ENCODE assay signal across 14 cellular contexts in the genomic region with DNA sequence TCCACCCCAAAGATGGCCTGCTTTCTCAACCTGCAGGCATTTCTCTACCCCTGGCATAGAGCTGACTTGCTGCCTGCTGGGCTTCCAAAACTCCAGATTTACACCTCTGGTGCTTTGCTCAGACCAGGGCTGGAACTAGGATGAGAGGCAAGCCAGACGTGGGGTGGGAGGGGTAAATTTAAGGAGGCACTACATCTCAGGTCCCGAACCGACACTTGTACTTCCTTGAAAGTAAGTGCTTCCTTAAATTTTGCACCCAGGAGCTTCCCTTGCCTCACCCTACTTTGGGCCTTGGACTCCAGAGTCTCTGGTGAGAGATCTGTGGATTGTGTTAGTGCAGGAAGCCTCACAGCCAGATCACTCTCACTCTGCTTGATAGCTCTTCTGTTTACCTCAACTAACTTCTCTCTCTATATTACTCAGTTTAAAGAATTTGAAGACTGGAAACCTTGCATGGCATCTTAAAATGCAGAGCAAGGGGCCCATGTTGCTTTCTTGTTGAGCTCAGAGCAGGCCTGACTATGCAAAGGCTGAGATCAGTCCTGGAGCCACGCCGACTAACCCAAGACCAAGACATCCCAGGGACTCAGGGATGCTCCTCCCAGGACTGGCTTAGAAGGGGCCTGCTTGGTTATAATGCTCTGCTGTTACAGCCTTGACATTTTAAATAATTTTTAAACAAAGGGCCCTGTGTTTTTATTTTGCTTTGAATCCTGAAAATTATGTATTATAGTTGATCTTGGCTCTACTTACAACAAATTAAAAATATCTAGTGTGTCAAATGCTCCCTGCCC.
"Had no signal": no experiment of that assay in that cellular context is flagged by ENCODE, and none has a peak within 500 bp of the region (broad histone marks: within the 10 kb centered on the region; RNA-seq: fewer than 3 reads in every experiment).

No MANE protein-coding gene starts in this region.

- H3K4me3 Mint-ChIP-seq: activated B cell treated with CpG ODN at 0.5 μM for 24 hours; stimulated activated memory B cell treated with anti-CD40 and anti-IgM and Interleukin-4, amounts not matched to agents 10 μg/mL and 1 μg/mL and 100 μg/mL, for 72 hours had no signal

- ATAC-seq: stimulated activated memory B cell treated with anti-CD40 and anti-IgM and Interleukin-4, amounts not matched to agents 10 μg/mL and 1 μg/mL and 100 μg/mL, for 72 hours; T-helper 17 cell had no signal

- H3K36me3 Mint-ChIP-seq: activated naive CD4-positive, alpha-beta T cell treated with anti-CD3 and anti-CD28 coated beads, Interleukin-2, amount 50 U/mL, for 24 hours; naive B cell; stimulated activated memory B cell treated with anti-CD40 and anti-IgM and Interleukin-4, amounts not matched to agents 10 μg/mL and 1 μg/mL and 100 μg/mL, for 72 hours had no signal

- H3K9me3 ChIP-seq: adrenal gland, esophagus muscularis mucosa, neutrophil, vagina had no signal

- H3K9me3 Mint-ChIP-seq: activated B cell treated with CpG ODN at 0.5 μM for 24 hours; activated naive CD4-positive, alpha-beta T cell treated with anti-CD3 and anti-CD28 coated beads, Interleukin-2, amount 50 U/mL, for 24 hours had no signal

- H3K27ac ChIP-seq: adrenal gland, esophagus muscularis mucosa, neutrophil, tibial nerve, vagina had no signal

- H3K27ac Mint-ChIP-seq: activated B cell treated with CpG ODN at 0.5 μM for 24 hours; activated CD4-positive, alpha-beta T cell treated with anti-CD3 and anti-CD28 coated beads, Interleukin-2, amount 10 ng/mL, durations not matched to agents 24 days and 14 days; activated naive CD4-positive, alpha-beta T cell treated with anti-CD3 and anti-CD28 coated beads, Interleukin-2, amount 50 U/mL, for 24 hours; naive B cell; stimulated activated memory B cell treated with anti-CD40 and anti-IgM and Interleukin-4, amounts not matched to agents 10 μg/mL and 1 μg/mL and 100 μg/mL, for 72 hours; T-helper 17 cell had no signal

- DNase-seq: activated B cell treated with CpG ODN at 0.5 μM for 24 hours; activated CD4-positive, alpha-beta T cell treated with anti-CD3 and anti-CD28 coated beads, Interleukin-2, amount 10 ng/mL, durations not matched to agents 24 days and 14 days; adrenal gland; hippocampal formation; naive B cell; stimulated activated CD4-positive, alpha-beta T cell treated with anti-CD3 and anti-CD28 coated beads, Interleukin-12 subunit alpha, Interleukin-12 subunit beta, amount 100 ng/mL, for 4 hours; T-helper 17 cell had no signal

- H3K4me1 ChIP-seq: adrenal gland, esophagus muscularis mucosa, tibial nerve, vagina had no signal

- H3K4me3 ChIP-seq: adrenal gland, esophagus muscularis mucosa, lung, tibial nerve, vagina had no signal

- H3K27me3 Mint-ChIP-seq: activated B cell treated with CpG ODN at 0.5 μM for 24 hours; activated naive CD4-positive, alpha-beta T cell treated with anti-CD3 and anti-CD28 coated beads, Interleukin-2, amount 50 U/mL, for 24 hours; naive B cell; T-helper 17 cell had no signal

- H3K4me1 Mint-ChIP-seq: activated B cell treated with CpG ODN at 0.5 μM for 24 hours; stimulated activated memory B cell treated with anti-CD40 and anti-IgM and Interleukin-4, amounts not matched to agents 10 μg/mL and 1 μg/mL and 100 μg/mL, for 72 hours had no signal

- H3K36me3 ChIP-seq: adrenal gland, esophagus muscularis mucosa, neutrophil, tibial nerve, vagina had no signal

- H3K27me3 ChIP-seq: adrenal gland, esophagus muscularis mucosa, neutrophil, tibial nerve, vagina had no signal
